Comparison of ENCODE assay signal across 10 cellular contexts in genomic region chr7:74101061-74101681, GRCh38. TPM values are rescaled to one million over a fixed set of nuclear protein-coding genes. Genes with fewer than 3 reads are reported as not detected.
A peak's percentile ranks its signal among the peaks of the same experiment; 100 is the strongest.
DNase-seq lines count a peak whose midpoint lies in the region; ATAC-seq and TF ChIP-seq lines count a peak whose summit lies in the region.
"Had no signal": no experiment of that assay in that cellular context is flagged by ENCODE, and none has a peak within 500 bp of the region (broad histone marks: within the 10 kb centered on the region; RNA-seq: fewer than 3 reads in every experiment).

No MANE protein-coding gene starts in this region.

- no peak for TF ChIP-seq RAD21 in SK-N-SH (IDR thresholded peaks at IDR 0.05; ENCODE audit: low read length)

- no peak overlapping the region for H3K9ac ChIP-seq in SK-N-SH

- peaks cover 39% of the 10 kb centered on the region for H3F3A ChIP-seq in SK-N-SH (replicated peaks; ENCODE audit: insufficient read depth)

- POLR2A ChIA-PET in SK-N-SH (lab: Yijun Ruan, JAX): interaction anchor here (1.0 kb wide), 1 partner anchor 9 kb away, joined by 3 read pairs; no protein-coding TSS in a partner anchor

- in situ Hi-C loops in GM13977 (cut with MboI; ENCODE audit: low pct_unique_long_range_greater_than_20kb, low sequenced_read_pairs, unreplicated experiment): no loop called here

- DNase-seq in GM13977 (ENCODE audit: low spot score) (peak; percentile 92), HUDEP-2 (lab: John Stamatoyannopoulos, UW; ENCODE audit: unreplicated experiment in 76 of 76) (peak in 66 of 76 experiments; percentile 4 to 80 (median 40)), kidney tubule cell (ENCODE audit: low spot score) (peak; percentile 75), pons (ENCODE audit: low spot score) (no peak), cerebellum (ENCODE audit: low spot score) (no peak), SK-N-SH (no peak), DMS53 treated with DMSO at 0.1 percent for 48 hours (lab: John Stamatoyannopoulos, UW; ENCODE audit: unreplicated experiment) (no peak)

- H3K27me3 ChIP-seq in SK-N-SH (ENCODE audit: insufficient read depth): no peaks in the 10 kb centered on the region

- H3K4me1 ChIP-seq in SK-N-SH (ENCODE audit: control insufficient read depth in 1 of 2, insufficient read depth in 2 of 2, low read depth in 1 of 2, low read length in 1 of 2): peaks cover 5 to 16% of the 10 kb centered on the region in 2 experiments; a peak in 3 of 4 replicates

- no peak for TF ChIP-seq CTCF in GM13977 (IDR thresholded peaks at IDR 0.05; ENCODE audit: extremely low read depth, insufficient read depth, missing control alignments)
- no peak for TF ChIP-seq CTCF in SK-N-SH (IDR thresholded peaks at IDR 0.05)

- no peak overlapping the region for H3K27ac ChIP-seq in SK-N-SH (ENCODE audit: low read depth in 2 of 2, low read length in 1 of 2)
- H3K27ac ChIP-seq: epithelial cell of prostate, VCaP had no signal

- H2AFZ ChIP-seq in SK-N-SH (ENCODE audit: low read depth): no peak overlapping the region

- H3K4me3 ChIP-seq in SK-N-SH (ENCODE audit: low read depth in 2 of 2, low read length in 1 of 2): no peak overlapping the region

- H3K36me3 ChIP-seq in SK-N-SH (replicated peaks in 1 of 2; ENCODE audit: control insufficient read depth in 1 of 2, insufficient read depth in 2 of 2, low read length in 1 of 2): peaks cover 26 to 77% of the 10 kb centered on the region in 2 experiments

- H3K9me3 ChIP-seq in SK-N-SH: no peaks in the 10 kb centered on the region

- CTCF ChIA-PET in SK-N-SH (lab: Yijun Ruan, JAX): interaction anchor here (0.6 to 1.2 kb wide), 4 partner anchors 35 to 289 kb away, joined by 3 read pairs; no protein-coding TSS in a partner anchor

- TF ChIP-seq EP300 in SK-N-SH (IDR thresholded peaks at IDR 0.05; ENCODE audit: borderline replicate concordance in 1 of 2, low read depth in 1 of 2, low read length in 1 of 2): no peak

- peak; percentile 92 for ATAC-seq in GM21619 (IDR thresholded peaks at IDR 0.05; ENCODE audit: unreplicated experiment)

- no peak overlapping the region for H3K4me2 ChIP-seq in SK-N-SH

- no peaks in the 10 kb centered on the region for H4K20me1 ChIP-seq in SK-N-SH (ENCODE audit: insufficient read depth)

- H3K79me2 ChIP-seq in SK-N-SH (ENCODE audit: insufficient read depth): peaks cover 20% of the 10 kb centered on the region; the same call in 1 of the 2 replicates

- 94% methylated on average over 8 of the region's 8 CpGs for WGBS in SK-N-SH (ENCODE audit: low lambda C conversion rate)

- no peaks in the 10 kb centered on the region for H3K9me2 ChIP-seq in SK-N-SH

TF ChIP-seq in SK-N-SH, 30 proteins besides CTCF, POLR2A, EP300 and RAD21:
- TF ChIP-seq TAF1 (IDR thresholded peaks at IDR 0.05; ENCODE audit: borderline replicate concordance, low read depth, low read length) (no peak), NRF1 (IDR thresholded peaks at IDR 0.05; ENCODE audit: low read depth, low read length) (no peak), YY1 (IDR thresholded peaks at IDR 0.05; ENCODE audit: low read depth) (no peak), TCF12 (IDR thresholded peaks at IDR 0.05) (no peak), RXRA (IDR thresholded peaks at IDR 0.05; ENCODE audit: borderline replicate concordance, low read depth) (no peak), RFX5 (IDR thresholded peaks at IDR 0.05; ENCODE audit: low read length) (no peak), POLR2AphosphoS5 (IDR thresholded peaks at IDR 0.05; ENCODE audit: low read depth, low read length) (no peak)
- TF ChIP-seq, protein P1, sequence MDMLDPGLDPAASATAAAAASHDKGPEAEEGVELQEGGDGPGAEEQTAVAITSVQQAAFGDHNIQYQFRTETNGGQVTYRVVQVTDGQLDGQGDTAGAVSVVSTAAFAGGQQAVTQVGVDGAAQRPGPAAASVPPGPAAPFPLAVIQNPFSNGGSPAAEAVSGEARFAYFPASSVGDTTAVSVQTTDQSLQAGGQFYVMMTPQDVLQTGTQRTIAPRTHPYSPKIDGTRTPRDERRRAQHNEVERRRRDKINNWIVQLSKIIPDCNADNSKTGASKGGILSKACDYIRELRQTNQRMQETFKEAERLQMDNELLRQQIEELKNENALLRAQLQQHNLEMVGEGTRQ (IDR thresholded peaks at IDR 0.05; ENCODE audit: borderline replicate concordance, low read depth, low read length): no peak

RNA-seq across cellular contexts. Expression of gene LIMK1, which starts 17.6 kb away (rescaled TPM):
- 15.2 TPM for total RNA-seq in cerebellum
- 64.4 and 86.6 TPM in 2 replicates for polyA plus RNA-seq in SK-N-SH (2012; rRNA removed)
- 46.4 and 70.1 TPM in 2 replicates for polyA plus RNA-seq in SK-N-SH (2012; cell fraction: cytosol; rRNA removed)
- polyA plus RNA-seq in SK-N-SH (2012; cell fraction: nucleus; rRNA removed): 118 and 178 TPM in 2 replicates

Comparison
In these comparisons a context has a peak if more than half of its experiments do, and no peak if none do; other contexts are left out.
1. DNase-seq: peak in GM13977 (single experiment), HUDEP-2 (66 of 76) and kidney tubule cell (single experiment); none in pons (single experiment), cerebellum (single experiment), SK-N-SH (single experiment) and DMS53 treated with DMSO at 0.1 percent for 48 hours (single experiment).